Comparison of ENCODE assay signal across 3 cellular contexts in the genomic region with DNA sequence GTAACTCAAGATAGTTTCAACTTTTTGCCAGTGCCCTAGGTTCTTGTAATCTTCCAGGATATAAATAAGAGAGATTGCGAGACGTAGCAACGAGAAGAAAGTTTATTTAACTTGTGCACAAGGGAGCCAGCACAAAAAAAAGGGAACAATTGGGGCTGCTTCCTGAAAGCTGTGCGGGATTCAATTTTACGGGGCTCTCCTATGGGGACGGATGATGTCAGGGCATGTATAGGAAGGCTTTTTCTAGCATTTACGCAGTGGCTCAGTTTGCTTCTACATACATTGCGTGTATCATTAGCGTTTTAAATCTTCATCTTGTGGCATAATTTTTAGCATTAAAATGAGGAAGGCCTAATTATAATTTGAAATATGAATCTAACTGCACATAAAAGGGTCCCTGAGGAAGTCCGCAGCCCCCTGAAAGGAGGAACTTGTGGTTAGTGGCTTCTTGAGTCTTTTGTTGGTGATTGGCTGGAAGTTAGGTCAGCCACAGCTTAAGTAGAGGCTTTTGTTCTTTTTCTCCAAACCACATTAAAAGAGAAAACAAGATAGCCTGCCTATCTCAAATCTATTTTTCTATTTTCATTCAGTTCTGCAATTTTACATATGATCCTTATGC.
TF ChIP-seq lines count a peak whose summit lies in the region.

No MANE protein-coding gene starts in this region.

TF ChIP-seq in GM23338, 12 proteins besides CTCF, POLR2A, EP300 and RAD21 (continued from another document and continues in another):
- TF ChIP-seq STAT1 (IDR thresholded peaks at IDR 0.05; ENCODE audit: unreplicated experiment) (no peak), ZNF331 (CRISPR knock-in tag; IDR thresholded peaks at IDR 0.05; ENCODE audit: low read depth) (no peak), POLR2AphosphoS5 (IDR thresholded peaks at IDR 0.05; ENCODE audit: low read depth) (no peak), NANOG (IDR thresholded peaks at IDR 0.05; ENCODE audit: borderline replicate concordance) (no peak), JUNB (IDR thresholded peaks at IDR 0.05; ENCODE audit: unreplicated experiment) (no peak), ZNF114 (CRISPR knock-in tag; IDR thresholded peaks at IDR 0.05) (no peak), ZNF462 (CRISPR knock-in tag; IDR thresholded peaks at IDR 0.05) (no peak), EZH2phosphoT487 (IDR thresholded peaks at IDR 0.05; ENCODE audit: unreplicated experiment) (no peak)

TF ChIP-seq in GM12878, 131 proteins besides CTCF, POLR2A, EP300 and RAD21 (continued from another document and continues in another):
- peak; percentile 61 for TF ChIP-seq TCF7 (IDR thresholded peaks at IDR 0.05; ENCODE audit: borderline replicate concordance)
- TF ChIP-seq CHD2 (IDR thresholded peaks at IDR 0.05; ENCODE audit: borderline replicate concordance, low read depth, low read length): no peak
- TF ChIP-seq SMAD1 (IDR thresholded peaks at IDR 0.05; ENCODE audit: low read depth, partially characterized antibody): no peak
- no peak for TF ChIP-seq SREBF2 (IDR thresholded peaks at IDR 0.05; ENCODE audit: low read length)
- no peak for TF ChIP-seq CEBPZ (IDR thresholded peaks at IDR 0.05; ENCODE audit: low read depth, low read length)
- TF ChIP-seq, protein P1, sequence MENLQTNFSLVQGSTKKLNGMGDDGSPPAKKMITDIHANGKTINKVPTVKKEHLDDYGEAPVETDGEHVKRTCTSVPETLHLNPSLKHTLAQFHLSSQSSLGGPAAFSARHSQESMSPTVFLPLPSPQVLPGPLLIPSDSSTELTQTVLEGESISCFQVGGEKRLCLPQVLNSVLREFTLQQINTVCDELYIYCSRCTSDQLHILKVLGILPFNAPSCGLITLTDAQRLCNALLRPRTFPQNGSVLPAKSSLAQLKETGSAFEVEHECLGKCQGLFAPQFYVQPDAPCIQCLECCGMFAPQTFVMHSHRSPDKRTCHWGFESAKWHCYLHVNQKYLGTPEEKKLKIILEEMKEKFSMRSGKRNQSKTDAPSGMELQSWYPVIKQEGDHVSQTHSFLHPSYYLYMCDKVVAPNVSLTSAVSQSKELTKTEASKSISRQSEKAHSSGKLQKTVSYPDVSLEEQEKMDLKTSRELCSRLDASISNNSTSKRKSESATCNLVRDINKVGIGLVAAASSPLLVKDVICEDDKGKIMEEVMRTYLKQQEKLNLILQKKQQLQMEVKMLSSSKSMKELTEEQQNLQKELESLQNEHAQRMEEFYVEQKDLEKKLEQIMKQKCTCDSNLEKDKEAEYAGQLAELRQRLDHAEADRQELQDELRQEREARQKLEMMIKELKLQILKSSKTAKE (IDR thresholded peaks at IDR 0.05; ENCODE audit: low read depth, poor library complexity, severe bottlenecking): no peak
- TF ChIP-seq, protein P2, sequence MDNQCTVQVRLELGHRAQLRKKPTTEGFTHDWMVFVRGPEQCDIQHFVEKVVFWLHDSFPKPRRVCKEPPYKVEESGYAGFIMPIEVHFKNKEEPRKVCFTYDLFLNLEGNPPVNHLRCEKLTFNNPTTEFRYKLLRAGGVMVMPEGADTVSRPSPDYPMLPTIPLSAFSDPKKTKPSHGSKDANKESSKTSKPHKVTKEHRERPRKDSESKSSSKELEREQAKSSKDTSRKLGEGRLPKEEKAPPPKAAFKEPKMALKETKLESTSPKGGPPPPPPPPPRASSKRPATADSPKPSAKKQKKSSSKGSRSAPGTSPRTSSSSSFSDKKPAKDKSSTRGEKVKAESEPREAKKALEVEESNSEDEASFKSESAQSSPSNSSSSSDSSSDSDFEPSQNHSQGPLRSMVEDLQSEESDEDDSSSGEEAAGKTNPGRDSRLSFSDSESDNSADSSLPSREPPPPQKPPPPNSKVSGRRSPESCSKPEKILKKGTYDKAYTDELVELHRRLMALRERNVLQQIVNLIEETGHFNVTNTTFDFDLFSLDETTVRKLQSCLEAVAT (IDR thresholded peaks at IDR 0.05): peak; percentile 23; the same call in 1 of the 2 replicates
- no peak for TF ChIP-seq ZNF24 (IDR thresholded peaks at IDR 0.05)
- no peak for TF ChIP-seq EZH2 (IDR thresholded peaks at IDR 0.05; ENCODE audit: borderline replicate concordance, control insufficient read depth, low read depth, low read length)
- TF ChIP-seq GABPA (IDR thresholded peaks at IDR 0.05; ENCODE audit: low read depth): no peak
- TF ChIP-seq KLF5 (IDR thresholded peaks at IDR 0.05; ENCODE audit: partially characterized antibody): no peak
- peak; percentile 68; the same call in 1 of the 2 replicates for TF ChIP-seq SPI1 (IDR thresholded peaks at IDR 0.05; ENCODE audit: borderline replicate concordance, insufficient read depth, low read depth, low read length)
- no peak for TF ChIP-seq MYC (IDR thresholded peaks at IDR 0.05; ENCODE audit: insufficient read depth, insufficient read length, insufficient replicate concordance, low read length, severe bottlenecking)
- TF ChIP-seq IKZF1 (conservative IDR thresholded peaks at IDR 0.05): 0 out of 2 replicates have a peak, but pooled peaks have one; percentile 30
- TF ChIP-seq USF2 (IDR thresholded peaks at IDR 0.05; ENCODE audit: borderline replicate concordance, low read depth, low read length): no peak
- no peak for TF ChIP-seq JUNB (IDR thresholded peaks at IDR 0.05)
- TF ChIP-seq CREM (IDR thresholded peaks at IDR 0.05; ENCODE audit: low read depth): no peak

TF ChIP-seq in SK-N-SH treated with all-trans-retinoic acid at 6 μM for 48 hours, 23 proteins besides CTCF, POLR2A, EP300 and RAD21 (continued from another document):
- TF ChIP-seq, protein P3, sequence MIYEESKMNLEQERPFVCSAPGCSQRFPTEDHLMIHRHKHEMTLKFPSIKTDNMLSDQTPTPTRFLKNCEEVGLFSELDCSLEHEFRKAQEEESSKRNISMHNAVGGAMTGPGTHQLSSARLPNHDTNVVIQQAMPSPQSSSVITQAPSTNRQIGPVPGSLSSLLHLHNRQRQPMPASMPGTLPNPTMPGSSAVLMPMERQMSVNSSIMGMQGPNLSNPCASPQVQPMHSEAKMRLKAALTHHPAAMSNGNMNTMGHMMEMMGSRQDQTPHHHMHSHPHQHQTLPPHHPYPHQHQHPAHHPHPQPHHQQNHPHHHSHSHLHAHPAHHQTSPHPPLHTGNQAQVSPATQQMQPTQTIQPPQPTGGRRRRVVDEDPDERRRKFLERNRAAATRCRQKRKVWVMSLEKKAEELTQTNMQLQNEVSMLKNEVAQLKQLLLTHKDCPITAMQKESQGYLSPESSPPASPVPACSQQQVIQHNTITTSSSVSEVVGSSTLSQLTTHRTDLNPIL (CRISPR knock-in tag; IDR thresholded peaks at IDR 0.05; ENCODE audit: low read depth): no peak
- no peak for TF ChIP-seq ZC3H10 (CRISPR knock-in tag; IDR thresholded peaks at IDR 0.05)
